ENCODE assay signal across 2 cellular contexts in the genomic region with DNA sequence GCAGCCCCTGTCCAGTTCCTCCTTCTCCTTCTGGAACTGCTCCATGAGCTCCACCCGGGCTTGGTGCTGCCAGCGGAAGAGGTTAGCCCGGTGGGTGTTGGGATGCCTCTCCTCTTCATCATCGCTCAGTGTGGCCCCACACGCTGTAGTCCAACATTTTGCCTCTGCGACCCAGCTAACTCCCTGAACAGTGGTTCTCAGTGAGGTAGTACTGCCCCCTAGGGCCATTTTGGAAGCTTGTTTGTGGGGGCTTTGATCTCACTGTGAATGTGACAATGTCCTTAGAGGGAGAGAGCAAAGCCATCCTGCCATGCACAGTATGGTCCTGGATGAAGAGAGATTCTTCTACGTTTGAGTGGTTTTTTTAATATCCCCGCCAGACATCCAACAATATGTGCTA. TPM values are rescaled to one million over a fixed set of nuclear protein-coding genes. Genes with fewer than 3 reads are reported as not detected.
"Had no signal": no experiment of that assay in that cellular context is flagged by ENCODE, and none has a peak within 500 bp of the region (broad histone marks: within the 10 kb centered on the region; RNA-seq: fewer than 3 reads in every experiment).

No MANE protein-coding gene starts in this region.

RNA-seq across cellular contexts. Expression of a gene that starts 50.2 kb away (rescaled TPM):
- total RNA-seq: H7, HT-29 had no signal
